Comparison of ENCODE assay signal across 31 cellular contexts in genomic region chr12:119916111-119916510, GRCh38.
"Had no signal": no experiment of that assay in that cellular context is flagged by ENCODE, and none has a peak within 500 bp of the region (broad histone marks: within the 10 kb centered on the region; RNA-seq: fewer than 3 reads in every experiment).

No MANE protein-coding gene starts in this region.

- H3K27me3 Mint-ChIP-seq: progenitor cell of endocrine pancreas; stimulated activated naive CD8-positive, alpha-beta T cell treated with anti-CD3 and anti-CD28 coated beads, Interleukin-15, amount 100 ng/mL, for 72 hours; type B pancreatic cell had no signal

- H2AFZ ChIP-seq: neural progenitor cell, parathyroid adenoma had no signal

- H3K4me1 Mint-ChIP-seq: naive thymus-derived CD4-positive, alpha-beta T cell; natural killer cell; neural progenitor cell; stimulated activated memory B cell treated with anti-CD40 and anti-IgM and Interleukin-4, amounts not matched to agents 10 μg/mL and 1 μg/mL and 100 μg/mL, for 72 hours; stimulated activated naive CD8-positive, alpha-beta T cell treated with anti-CD3 and anti-CD28 coated beads, Interleukin-15, amount 100 ng/mL, for 72 hours had no signal

- H3K4me1 ChIP-seq: neural progenitor cell, parathyroid adenoma, psoas muscle, right lobe of liver, sigmoid colon, suprapubic skin, testis, tibial artery, transverse colon, upper lobe of right lung, uterus had no signal

- H3K9ac ChIP-seq: neural progenitor cell, parathyroid adenoma had no signal

- H3K9me3 ChIP-seq: neutrophil, ovary, psoas muscle, right lobe of liver, sigmoid colon, suprapubic skin, testis, tibial artery, transverse colon, upper lobe of right lung, uterus had no signal

- H3K36me3 ChIP-seq: neural progenitor cell, neutrophil, ovary, right lobe of liver, sigmoid colon, suprapubic skin, tibial artery, transverse colon, upper lobe of right lung, uterus had no signal

- H3K36me3 Mint-ChIP-seq: naive thymus-derived CD4-positive, alpha-beta T cell; natural killer cell; neural progenitor cell; stimulated activated memory B cell treated with anti-CD40 and anti-IgM and Interleukin-4, amounts not matched to agents 10 μg/mL and 1 μg/mL and 100 μg/mL, for 72 hours; type B pancreatic cell had no signal

- H3K4me2 ChIP-seq: neural progenitor cell had no signal

- H3K27me3 ChIP-seq: neural progenitor cell, ovary, right lobe of liver, suprapubic skin, testis, transverse colon, upper lobe of right lung, uterus had no signal

- H3K4me3 ChIP-seq: neural progenitor cell, ovary, psoas muscle, right lobe of liver, sigmoid colon, suprapubic skin, testis, tibial artery, transverse colon, upper lobe of right lung, uterus had no signal

- DNase-seq: naive thymus-derived CD4-positive, alpha-beta T cell; natural killer cell; nucleus accumbens; ovary; psoas muscle; right cardiac atrium; right lobe of liver; sigmoid colon; small intestine; stimulated activated CD4-positive, alpha-beta T cell treated with anti-CD3 and anti-CD28 coated beads, Interleukin-15, amount 100 ng/mL, for 24 hours; stimulated activated CD4-positive, alpha-beta T cell treated with anti-CD3 and anti-CD28 coated beads, Interleukin-2, amount 100 ng/mL, for 24 hours; stimulated activated CD4-positive, alpha-beta T cell treated with anti-CD3 and anti-CD28 coated beads, Interleukin-2, amount 100 ng/mL, for 48 hours; stimulated activated CD4-positive, alpha-beta T cell treated with anti-CD3 and anti-CD28 coated beads, Interleukin-4, amount 100 ng/mL, for 4 hours; stimulated activated CD8-positive, alpha-beta memory T cell treated with anti-CD3 and anti-CD28 coated beads, Interleukin-4, amount 100 ng/mL, for 48 hours; stimulated activated naive CD4-positive, alpha-beta T cell; stimulated activated naive CD8-positive, alpha-beta T cell treated with anti-CD3 and anti-CD28 coated beads, Interleukin-15, amount 100 ng/mL, for 72 hours; stimulated activated naive CD8-positive, alpha-beta T cell treated with anti-CD3 and anti-CD28 coated beads, Interleukin-15, Interleukin-2, amounts not matched to agents 100 U/mL and 50 U/mL, for 24 hours; substantia nigra; testis; tibial artery; transverse colon; upper lobe of right lung; uterus had no signal

- H3K4me3 Mint-ChIP-seq: naive thymus-derived CD4-positive, alpha-beta T cell; natural killer cell; nephron; neural progenitor cell; stimulated activated memory B cell treated with anti-CD40 and anti-IgM and Interleukin-4, amounts not matched to agents 10 μg/mL and 1 μg/mL and 100 μg/mL, for 72 hours; stimulated activated naive CD8-positive, alpha-beta T cell treated with anti-CD3 and anti-CD28 coated beads, Interleukin-15, amount 100 ng/mL, for 72 hours; type B pancreatic cell had no signal

- H3K79me2 ChIP-seq: parathyroid adenoma had no signal

- H3K27ac Mint-ChIP-seq: naive thymus-derived CD4-positive, alpha-beta T cell; natural killer cell; neural progenitor cell; progenitor cell of endocrine pancreas; stimulated activated memory B cell treated with anti-CD40 and anti-IgM and Interleukin-4, amounts not matched to agents 10 μg/mL and 1 μg/mL and 100 μg/mL, for 72 hours; stimulated activated naive CD8-positive, alpha-beta T cell treated with anti-CD3 and anti-CD28 coated beads, Interleukin-15, amount 100 ng/mL, for 72 hours; type B pancreatic cell had no signal

- H3K9me3 Mint-ChIP-seq: naive thymus-derived CD4-positive, alpha-beta T cell; natural killer cell; stimulated activated memory B cell treated with anti-CD40 and anti-IgM and Interleukin-4, amounts not matched to agents 10 μg/mL and 1 μg/mL and 100 μg/mL, for 72 hours; stimulated activated naive CD8-positive, alpha-beta T cell treated with anti-CD3 and anti-CD28 coated beads, Interleukin-15, amount 100 ng/mL, for 72 hours; type B pancreatic cell had no signal

- ATAC-seq: naive thymus-derived CD4-positive, alpha-beta T cell; natural killer cell; psoas muscle; right cardiac atrium; right lobe of liver; stimulated activated memory B cell treated with anti-CD40 and anti-IgM and Interleukin-4, amounts not matched to agents 10 μg/mL and 1 μg/mL and 100 μg/mL, for 72 hours; stimulated activated naive CD8-positive, alpha-beta T cell treated with anti-CD3 and anti-CD28 coated beads, Interleukin-15, amount 100 ng/mL, for 72 hours; stimulated activated naive CD8-positive, alpha-beta T cell treated with anti-CD3 and anti-CD28 coated beads, Interleukin-15, Interleukin-2, amounts not matched to agents 100 U/mL and 50 U/mL, for 24 hours; upper lobe of right lung had no signal

- H3K27ac ChIP-seq: neural progenitor cell, neutrophil, ovary, parathyroid adenoma, psoas muscle, right lobe of liver, sigmoid colon, suprapubic skin, testis, tibial artery, transverse colon, upper lobe of right lung, uterus had no signal
